Comparison of ENCODE assay signal across 1 cellular context in genomic region chr7:143256932-143257331, GRCh38.
TF ChIP-seq lines count a peak whose summit lies in the region.

No MANE protein-coding gene starts in this region.

TF ChIP-seq in K562, 482 proteins besides CTCF, POLR2A, EP300 and RAD21 (continued from another document and continues in another):
- TF ChIP-seq UBTF (IDR thresholded peaks at IDR 0.05; ENCODE audit: borderline replicate concordance in 1 of 2, low read depth in 2 of 2, low read length in 2 of 2) (no peak), ZNF318 (IDR thresholded peaks at IDR 0.05; ENCODE audit: borderline replicate concordance in 1 of 2, low read depth in 1 of 2) (no peak), STAG1 (CRISPR knock-in tag; IDR thresholded peaks at IDR 0.05; ENCODE audit: borderline replicate concordance) (no peak), SAFB (IDR thresholded peaks at IDR 0.05; ENCODE audit: borderline replicate concordance, low read depth, low read length) (no peak), BRCA1 (IDR thresholded peaks at IDR 0.05) (no peak), BRCA1 (CRISPR knock-in tag; IDR thresholded peaks at IDR 0.05) (no peak), TRIM28 (IDR thresholded peaks at IDR 0.05) (0 out of 2 replicates have a peak, but pooled peaks have one; percentile 41), ZBTB8A (IDR thresholded peaks at IDR 0.05; ENCODE audit: partially characterized antibody) (no peak), PURB (CRISPR knock-in tag; IDR thresholded peaks at IDR 0.05; ENCODE audit: low read depth) (no peak), JUNB (CRISPR knock-in tag; conservative IDR thresholded peaks at IDR 0.05) (no peak), ESRRA (IDR thresholded peaks at IDR 0.05; ENCODE audit: borderline replicate concordance, low read depth) (no peak), NONO (IDR thresholded peaks at IDR 0.05; ENCODE audit: low read depth in 2 of 2, low read length in 1 of 2) (no peak), CBX2 (IDR thresholded peaks at IDR 0.05; ENCODE audit: insufficient read depth, low read length, poor library complexity, severe bottlenecking) (no peak), CHCHD3 (CRISPR knock-in tag; IDR thresholded peaks at IDR 0.05) (no peak), TAF7 (tag; IDR thresholded peaks at IDR 0.05) (no peak), KLF16 (IDR thresholded peaks at IDR 0.05) (no peak), GATAD2B (IDR thresholded peaks at IDR 0.05; ENCODE audit: borderline replicate concordance) (0 out of 2 replicates have a peak, but pooled peaks have one; percentile 21), ZNF511 (CRISPR knock-in tag; IDR thresholded peaks at IDR 0.05) (no peak), GTF2A2 (tag; IDR thresholded peaks at IDR 0.05) (no peak), ZNF395 (CRISPR knock-in tag; IDR thresholded peaks at IDR 0.05) (0 out of 2 replicates have a peak, but pooled peaks have one; percentile 21), RBM22 (IDR thresholded peaks at IDR 0.05; ENCODE audit: low read depth, low read length, poor library complexity, severe bottlenecking) (no peak), MEF2D (tag; conservative IDR thresholded peaks at IDR 0.05; ENCODE audit: low read depth) (no peak), ZKSCAN3 (CRISPR knock-in tag; IDR thresholded peaks at IDR 0.05) (no peak), NCOA4 (IDR thresholded peaks at IDR 0.05; ENCODE audit: partially characterized antibody) (no peak), STAT5B (CRISPR knock-in tag; IDR thresholded peaks at IDR 0.05) (no peak), ADNP (tag; IDR thresholded peaks at IDR 0.05) (no peak), CGGBP1 (CRISPR knock-in tag; IDR thresholded peaks at IDR 0.05) (no peak), EHMT2 (IDR thresholded peaks at IDR 0.05) (peak; percentile 72; the same call in 1 of the 2 replicates), NR2C1 (IDR thresholded peaks at IDR 0.05) (no peak), NR2C1 (tag; IDR thresholded peaks at IDR 0.05) (no peak), MBD1 (CRISPR knock-in tag; IDR thresholded peaks at IDR 0.05) (no peak), FOXP4 (CRISPR knock-in tag; IDR thresholded peaks at IDR 0.05; ENCODE audit: borderline replicate concordance) (no peak), E2F4 (CRISPR knock-in tag; IDR thresholded peaks at IDR 0.05; ENCODE audit: low read depth) (no peak), EGR1 (conservative IDR thresholded peaks at IDR 0.05) (no peak), NCOA6 (IDR thresholded peaks at IDR 0.05) (no peak), CBFA2T3 (IDR thresholded peaks at IDR 0.05) (peak; percentile 87), PHTF2 (CRISPR knock-in tag; IDR thresholded peaks at IDR 0.05) (no peak), STAT5A (IDR thresholded peaks at IDR 0.05; ENCODE audit: borderline replicate concordance, low read length) (peak; percentile 60; the same call in 1 of the 2 replicates), ARID4B (CRISPR knock-in tag; IDR thresholded peaks at IDR 0.05) (no peak), CTBP1 (IDR thresholded peaks at IDR 0.05; ENCODE audit: borderline replicate concordance) (no peak), DACH1 (IDR thresholded peaks at IDR 0.05; ENCODE audit: partially characterized antibody) (no peak), PHB (CRISPR knock-in tag; IDR thresholded peaks at IDR 0.05) (no peak)
